In the genomic region with DNA sequence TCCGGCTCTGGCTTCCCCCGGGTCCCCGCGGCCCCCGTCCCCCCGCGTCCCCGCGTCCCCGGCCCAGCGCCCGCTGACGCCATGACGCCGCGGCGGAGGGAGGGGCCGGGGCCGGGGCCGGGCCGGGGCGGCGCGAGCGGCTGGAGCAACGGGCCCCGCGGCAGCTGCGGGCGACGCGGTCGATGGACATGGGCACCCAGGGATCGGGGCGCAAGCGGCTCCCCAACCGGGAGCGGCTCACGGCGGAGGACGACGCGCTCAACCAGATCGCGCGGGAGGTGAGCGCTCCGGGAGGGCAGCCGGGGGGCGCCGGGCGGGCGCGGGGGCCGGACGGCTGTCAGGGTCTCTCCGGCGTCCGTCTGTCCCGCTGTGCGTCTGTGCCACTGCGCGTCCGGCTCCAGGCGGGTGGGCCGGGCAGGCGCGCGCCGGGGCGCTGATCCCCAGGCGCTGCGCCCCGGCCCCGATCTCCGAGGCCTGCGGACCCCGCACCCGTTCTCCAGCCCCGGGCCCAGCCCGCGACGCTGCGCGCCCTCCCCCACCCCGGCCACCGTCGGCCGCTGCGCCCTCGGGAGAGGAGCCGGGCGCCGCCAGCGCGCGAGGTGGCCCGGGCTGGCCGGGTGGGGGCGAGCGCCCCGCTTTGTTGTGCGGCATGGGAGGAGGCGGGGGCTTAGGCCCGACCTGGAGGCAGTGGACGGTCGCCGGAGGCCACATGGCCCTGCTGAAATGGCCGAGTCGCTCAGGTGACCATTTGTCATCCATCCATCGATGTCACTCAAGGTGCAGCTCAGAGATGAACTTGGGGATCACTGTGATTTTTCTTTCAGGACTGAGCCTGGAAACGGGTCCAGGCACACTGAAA, we compare ENCODE assay signal across 8 cellular contexts. TPM values are rescaled to one million over a fixed set of nuclear protein-coding genes. Genes with fewer than 3 reads are reported as not detected.
DNase-seq lines count a peak whose midpoint lies in the region; ATAC-seq and TF ChIP-seq lines count a peak whose summit lies in the region.

A gene with protein sequence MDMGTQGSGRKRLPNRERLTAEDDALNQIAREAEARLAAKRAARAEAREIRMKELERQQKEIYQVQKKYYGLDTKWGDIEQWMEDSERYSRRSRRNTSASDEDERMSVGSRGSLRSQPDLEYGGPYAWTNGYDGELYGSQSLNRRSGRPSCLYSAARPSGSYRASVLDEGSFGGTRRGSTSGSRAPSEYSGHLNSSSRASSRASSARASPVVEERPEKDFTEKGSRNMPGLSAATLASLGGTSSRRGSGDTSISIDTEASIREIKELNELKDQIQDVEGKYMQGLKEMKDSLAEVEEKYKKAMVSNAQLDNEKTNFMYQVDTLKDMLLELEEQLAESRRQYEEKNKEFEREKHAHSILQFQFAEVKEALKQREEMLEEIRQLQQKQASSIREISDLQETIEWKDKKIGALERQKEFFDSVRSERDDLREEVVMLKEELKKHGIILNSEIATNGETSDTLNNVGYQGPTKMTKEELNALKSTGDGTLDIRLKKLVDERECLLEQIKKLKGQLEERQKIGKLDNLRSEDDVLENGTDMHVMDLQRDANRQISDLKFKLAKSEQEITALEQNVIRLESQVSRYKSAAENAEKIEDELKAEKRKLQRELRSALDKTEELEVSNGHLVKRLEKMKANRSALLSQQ (plus strand): TSS at position 125 of the 859 bp plus-strand sequence. CDS start 58 bp downstream, at position 183.

- intact Hi-C loops in PC-9 (cut with micrococcal nuclease; ENCODE audit: unreplicated experiment) = no loop called here

- H3K4me3 Mint-ChIP-seq in stimulated activated memory B cell treated with anti-CD40 and anti-IgM and Interleukin-4, amounts not matched to agents 10 μg/mL and 1 μg/mL and 100 μg/mL, for 72 hours = peak within 1 kb of the TSS; percentile 73

- POLR2A ChIA-PET in PC-9 (lab: Charles Lee; ENCODE audit: unreplicated experiment) = interaction anchor here (0.6 kb wide), 3 partner anchors 18 to 126 kb away, joined by 4 to 9 read pairs (median 5); no protein-coding TSS in a partner anchor

- H4K20me1 ChIP-seq in PC-9 (ENCODE audit: insufficient read depth) = no peaks in the 10 kb centered on the region

- no peaks in the 10 kb centered on the region for H3K9me3 ChIP-seq in PC-9 (ENCODE audit: insufficient read depth, low read depth)

- no peak within 1 kb of the TSS for H3K27ac ChIP-seq in PC-9

- CTCF ChIA-PET in PC-9 (lab: Charles Lee) = interaction anchor here (1.0 kb wide), 1 partner anchor 45 kb away, joined by 3 read pairs; no protein-coding TSS in a partner anchor

- H3K4me2 ChIP-seq in PC-9 = peak within 1 kb of the TSS; percentile 67

- DNase-seq in G401 (ENCODE audit: low spot score) = peak; percentile 27
- peak in 1 of 2 experiments; percentile 63 for DNase-seq in PC-9
- DNase-seq in choroid plexus epithelial cell (ENCODE audit: low read depth) = no peak
- DNase-seq in left lobe of liver (ENCODE audit: low spot score) = peak; percentile 61

- H2AFZ ChIP-seq in PC-9 = no peak within 1 kb of the TSS

- H3K27me3 ChIP-seq in PC-9 (ENCODE audit: insufficient read depth, low read depth) = peaks cover 35% of the 10 kb centered on the region

- no peaks in the 10 kb centered on the region for H3K4me1 ChIP-seq in PC-9 (replicated peaks; ENCODE audit: insufficient read depth)

- H3K4me3 ChIP-seq in PC-9 (peak within 1 kb of the TSS; percentile 47; the same call in 1 of the 2 replicates), choroid plexus epithelial cell (ENCODE audit: low read depth, low read length) (peak within 1 kb of the TSS; percentile 67)

- BruUV-seq in PC-9 (replicated peaks; lab: Mats Ljungman, UMichigan) = no TSS peak

- no peaks in the 10 kb centered on the region for H3K9me3 Mint-ChIP-seq in stimulated activated memory B cell treated with anti-CD40 and anti-IgM and Interleukin-4, amounts not matched to agents 10 μg/mL and 1 μg/mL and 100 μg/mL, for 72 hours

- no peak for TF ChIP-seq CTCF in PC-9 (conservative IDR thresholded peaks at IDR 0.05)
- TF ChIP-seq CTCF in choroid plexus epithelial cell (conservative IDR thresholded peaks at IDR 0.05; ENCODE audit: low read depth, low read length) = no peak

- no peaks in the 10 kb centered on the region for H3K9me2 ChIP-seq in PC-9 (ENCODE audit: insufficient read depth)

- in situ Hi-C loops in G401 (cut with HindIII; ENCODE audit: low sequenced_read_pairs) = no loop called here

- peaks cover 10% of the 10 kb centered on the region; the same call in 1 of the 2 replicates for H3F3A ChIP-seq in PC-9 (ENCODE audit: insufficient read depth, low read depth)

- no peaks in the 10 kb centered on the region for H3K79me2 ChIP-seq in PC-9 (ENCODE audit: low read depth)

- peak; percentile 91 for ATAC-seq in left lobe of liver
- peak; percentile 67 for ATAC-seq in stimulated activated memory B cell treated with anti-CD40 and anti-IgM and Interleukin-4, amounts not matched to agents 10 μg/mL and 1 μg/mL and 100 μg/mL, for 72 hours
- ATAC-seq in GM18909 (IDR thresholded peaks at IDR 0.05; ENCODE audit: poor library complexity, unreplicated experiment) = no peak
- ATAC-seq in HG03039 (IDR thresholded peaks at IDR 0.05; ENCODE audit: unreplicated experiment) = no peak
- no peak for ATAC-seq in GM21619 (IDR thresholded peaks at IDR 0.05; ENCODE audit: unreplicated experiment)

- no peak within 1 kb of the TSS for H3K27ac Mint-ChIP-seq in stimulated activated memory B cell treated with anti-CD40 and anti-IgM and Interleukin-4, amounts not matched to agents 10 μg/mL and 1 μg/mL and 100 μg/mL, for 72 hours

- H3K4me1 Mint-ChIP-seq in stimulated activated memory B cell treated with anti-CD40 and anti-IgM and Interleukin-4, amounts not matched to agents 10 μg/mL and 1 μg/mL and 100 μg/mL, for 72 hours = peaks cover 31% of the 10 kb centered on the region

- H3K27me3 Mint-ChIP-seq in stimulated activated memory B cell treated with anti-CD40 and anti-IgM and Interleukin-4, amounts not matched to agents 10 μg/mL and 1 μg/mL and 100 μg/mL, for 72 hours = peaks cover 57% of the 10 kb centered on the region

- H3K36me3 ChIP-seq in PC-9 (ENCODE audit: low read depth) = no peaks in the 10 kb centered on the region

- H3K36me3 Mint-ChIP-seq in stimulated activated memory B cell treated with anti-CD40 and anti-IgM and Interleukin-4, amounts not matched to agents 10 μg/mL and 1 μg/mL and 100 μg/mL, for 72 hours = peaks cover 6% of the 10 kb centered on the region

RNA-seq across cellular contexts. Expression of the gene that starts here (rescaled TPM):
- total RNA-seq in G401 (2014; rRNA removed; shearing (Covaris generic)) = 14.3 and 24.6 TPM in 2 replicates
- total RNA-seq in PC-9 (2021) = 221 and 238 TPM in 2 replicates
- 33.6 TPM for total RNA-seq in left lobe of liver

Comparison
In these comparisons a context has a peak if more than half of its experiments do, and no peak if none do; other contexts are left out.
1. ATAC-seq: peak in left lobe of liver (single experiment) and stimulated activated memory B cell treated with anti-CD40 and anti-IgM and Interleukin-4, amounts not matched to agents 10 μg/mL and 1 μg/mL and 100 μg/mL, for 72 hours (single experiment); none in GM18909 (single experiment), HG03039 (single experiment) and GM21619 (single experiment).